Comparison of ENCODE assay signal across 8 cellular contexts in the genomic region with DNA sequence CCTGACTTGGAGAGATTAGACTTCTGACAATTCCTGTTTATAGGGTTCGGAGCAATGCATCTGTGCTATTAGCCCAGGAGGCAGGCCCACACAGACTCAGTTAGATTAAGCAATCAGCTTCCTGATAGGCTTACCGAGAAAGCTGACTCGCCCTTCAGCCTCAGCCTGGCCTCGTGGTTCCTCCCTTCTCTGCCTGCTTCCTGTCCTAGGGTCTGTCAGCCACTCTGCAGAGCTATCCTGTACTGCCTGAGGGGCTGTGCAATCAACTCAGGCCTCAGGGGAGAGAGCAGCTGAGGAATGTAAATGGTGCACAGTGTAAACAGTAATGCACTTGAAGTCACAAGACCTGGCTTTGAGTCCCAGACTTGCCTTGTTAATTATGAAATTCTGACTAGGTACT.
A peak's percentile ranks its signal among the peaks of the same experiment; 100 is the strongest.
DNase-seq lines count a peak whose midpoint lies in the region; ATAC-seq and TF ChIP-seq lines count a peak whose summit lies in the region.

No MANE protein-coding gene starts in this region.

- H3K4me3 ChIP-seq in brain microvascular endothelial cell (ENCODE audit: low read depth, low read length): no peak overlapping the region

- in situ Hi-C loops in brain microvascular endothelial cell (cut with HindIII; ENCODE audit: low pct_ligation_motif_present, low sequenced_read_pairs): no loop called here

- no peaks in the 10 kb centered on the region for H3K27me3 ChIP-seq in brain microvascular endothelial cell (replicated peaks)

- no peak for ATAC-seq in HG03460 (IDR thresholded peaks at IDR 0.05; ENCODE audit: unreplicated experiment)
- ATAC-seq in HG03025 (IDR thresholded peaks at IDR 0.05; ENCODE audit: low FRiP score, unreplicated experiment): no peak

- H3K27ac ChIP-seq in brain microvascular endothelial cell: no peak overlapping the region

- TF ChIP-seq CTCF in GM10266 (IDR thresholded peaks at IDR 0.05; ENCODE audit: control insufficient read depth, insufficient read depth, low read depth, missing control alignments) (no peak), brain microvascular endothelial cell (IDR thresholded peaks at IDR 0.05; ENCODE audit: low read depth, low read length, missing control alignments) (no peak)

- H3K36me3 ChIP-seq in brain microvascular endothelial cell (replicated peaks): no peaks in the 10 kb centered on the region

- DNase-seq in GM10266 (ENCODE audit: extremely low spot score) (peak; percentile 27), KG1 (lab: John Stamatoyannopoulos, UW) (peak; percentile 41), brain microvascular endothelial cell (peak; percentile 21), medulla oblongata (ENCODE audit: extremely low spot score) (peak; percentile 31)
- DNase-seq in activated CD8-positive, alpha-beta memory T cell treated with anti-CD3 and anti-CD28 coated beads, Interleukin-2, amount 50 U/mL, for 48 hours: no peak
- no peak for DNase-seq in stimulated activated CD4-positive, alpha-beta T cell treated with anti-CD3 and anti-CD28 coated beads, Interleukin-4, amount 100 ng/mL, for 1 hour

Comparison
In these comparisons a context has a peak if more than half of its experiments do, and no peak if none do; other contexts are left out.
1. DNase-seq: peak in GM10266 (single experiment), KG1 (single experiment), brain microvascular endothelial cell (single experiment) and medulla oblongata (single experiment); none in activated CD8-positive, alpha-beta memory T cell treated with anti-CD3 and anti-CD28 coated beads, Interleukin-2, amount 50 U/mL, for 48 hours (single experiment) and stimulated activated CD4-positive, alpha-beta T cell treated with anti-CD3 and anti-CD28 coated beads, Interleukin-4, amount 100 ng/mL, for 1 hour (single experiment).